In genomic region chr15:75732206-75732808, GRCh38 we compare ENCODE assay signal across 2 cellular contexts.
TF ChIP-seq lines count a peak whose summit lies in the region.

No MANE protein-coding gene starts in this region.

TF ChIP-seq in HEK293, 187 proteins besides CTCF, POLR2A, EP300 and RAD21:
- TF ChIP-seq ZNF274 (IDR thresholded peaks at IDR 0.05; ENCODE audit: low read length) (no peak), ZNF274 (tag by site-specific recombination; IDR thresholded peaks at IDR 0.05; ENCODE audit: borderline replicate concordance) (no peak), ZBTB26 (tag by site-specific recombination; optimal IDR thresholded peaks at IDR 0.05) (peak; percentile 18), ZNF768 (tag by site-specific recombination; IDR thresholded peaks at IDR 0.05) (peak; percentile 85; the same call in 1 of the 2 replicates), ZNF670 (tag by site-specific recombination; IDR thresholded peaks at IDR 0.05; ENCODE audit: low read depth) (no peak), REST (tag by site-specific recombination; IDR thresholded peaks at IDR 0.05) (no peak), SCRT2 (tag by site-specific recombination; IDR thresholded peaks at IDR 0.05) (no peak)

TF ChIP-seq in HepG2, 621 proteins besides CTCF, POLR2A, EP300 and RAD21:
- TF ChIP-seq ZZZ3 (CRISPR knock-in tag; IDR thresholded peaks at IDR 0.05; ENCODE audit: borderline replicate concordance), result no peak
- TF ChIP-seq ZMYM3 (CRISPR knock-in tag; IDR thresholded peaks at IDR 0.05), result peak; percentile 74
- TF ChIP-seq ZNF230 (CRISPR knock-in tag; IDR thresholded peaks at IDR 0.05), result 0 out of 2 replicates have a peak, but pooled peaks have one; percentile 30
- TF ChIP-seq EHMT2 (IDR thresholded peaks at IDR 0.05; ENCODE audit: borderline replicate concordance, low read depth, low read length), result no peak
- peak; percentile 99 for TF ChIP-seq ZNF768 (CRISPR knock-in tag; IDR thresholded peaks at IDR 0.05)
- 0 out of 2 replicates have a peak, but pooled peaks have one; percentile 1 for TF ChIP-seq MTA1 (CRISPR knock-in tag; IDR thresholded peaks at IDR 0.05; ENCODE audit: borderline replicate concordance)
- 0 out of 2 replicates have a peak, but pooled peaks have one; percentile 12 for TF ChIP-seq UBTF (CRISPR knock-in tag; IDR thresholded peaks at IDR 0.05)
- TF ChIP-seq FOXA3 (CRISPR knock-in tag; IDR thresholded peaks at IDR 0.05), result no peak
